36 cellular contexts compared by ENCODE assay signal in genomic region chr10:112030431-112030830, GRCh38.
"Had no signal": no experiment of that assay in that cellular context is flagged by ENCODE, and none has a peak within 500 bp of the region (broad histone marks: within the 10 kb centered on the region; RNA-seq: fewer than 3 reads in every experiment).

No MANE protein-coding gene starts in this region.

- H3K27me3 ChIP-seq: MG63 had no signal

- DNase-seq: Karpas-422, Kasumi-1, MG63, MM.1S, MV-4-11, NCI-H1048, NCI-H1092, NCI-H1092 treated with DMSO at 0.1 percent for 48 hours, NCI-H1105, NCI-H1105 treated with DMSO at 0.1 percent for 48 hours, NCI-H1417, NCI-H1417 treated with DMSO at 0.1 percent for 48 hours, NCI-H1436, NCI-H1436 treated with DMSO at 0.1 percent for 48 hours, NCI-H146, NCI-H1694, NCI-H1694 treated with DMSO at 0.1 percent for 48 hours, NCI-H187, NCI-H187 treated with DMSO at 0.1 percent for 48 hours, NCI-H1930, NCI-H2029, NCI-H2029 treated with DMSO at 0.1 percent for 48 hours, NCI-H2081, NCI-H2081 treated with DMSO at 0.1 percent for 48 hours, NCI-H2107, NCI-H2171, NCI-H2171 treated with DMSO at 0.1 percent for 48 hours, NCI-H2227 treated with DMSO at 0.1 percent for 48 hours, NCI-H226, NCI-H345, NCI-H446, NCI-H446 treated with DMSO at 0.1 percent for 48 hours, NCI-H510A, NCI-H510A treated with DMSO at 0.1 percent for 48 hours, NCI-H524, NCI-H524 treated with DMSO at 0.1 percent for 48 hours had no signal

- H3K4me3 ChIP-seq: MG63 had no signal

- H3K36me3 ChIP-seq: MG63 had no signal
